In the genomic region with DNA sequence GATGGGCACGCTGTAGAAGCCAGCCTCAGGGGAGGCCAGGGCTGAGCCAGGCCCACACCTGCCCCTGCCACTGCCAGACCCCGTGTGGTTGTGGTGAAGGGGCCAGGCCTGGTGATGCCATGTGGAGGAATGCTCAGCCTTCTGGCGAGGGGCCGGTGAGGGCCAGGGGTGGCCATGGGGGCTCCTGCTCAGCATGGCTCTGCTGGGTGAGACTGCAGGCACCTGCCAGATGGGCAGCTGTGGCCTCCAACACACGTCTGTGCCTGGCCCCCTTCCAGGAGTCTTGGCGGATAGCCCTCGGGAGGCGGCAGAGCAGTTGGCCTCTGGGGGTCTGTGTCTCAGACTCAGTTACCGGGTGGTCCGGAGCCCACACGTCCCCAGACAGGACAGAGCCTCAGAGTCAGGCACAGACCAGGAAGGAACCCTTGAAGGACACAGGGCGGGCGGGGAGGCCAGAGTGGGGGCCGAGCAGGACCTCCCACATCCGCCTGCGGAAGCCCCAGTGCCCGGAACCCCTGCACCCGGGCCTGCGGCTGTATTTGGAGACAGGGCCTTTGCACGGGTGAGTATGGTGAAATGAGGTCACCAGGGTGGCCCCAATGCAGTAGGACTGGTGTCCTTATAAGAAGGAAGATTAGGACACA, we compare ENCODE assay signal across 1 cellular context.
TF ChIP-seq lines count a peak whose summit lies in the region.

No MANE protein-coding gene starts in this region.

TF ChIP-seq in IMR-90, 13 proteins besides CTCF, POLR2A, EP300 and RAD21 (continued from another document):
- TF ChIP-seq, protein P1, sequence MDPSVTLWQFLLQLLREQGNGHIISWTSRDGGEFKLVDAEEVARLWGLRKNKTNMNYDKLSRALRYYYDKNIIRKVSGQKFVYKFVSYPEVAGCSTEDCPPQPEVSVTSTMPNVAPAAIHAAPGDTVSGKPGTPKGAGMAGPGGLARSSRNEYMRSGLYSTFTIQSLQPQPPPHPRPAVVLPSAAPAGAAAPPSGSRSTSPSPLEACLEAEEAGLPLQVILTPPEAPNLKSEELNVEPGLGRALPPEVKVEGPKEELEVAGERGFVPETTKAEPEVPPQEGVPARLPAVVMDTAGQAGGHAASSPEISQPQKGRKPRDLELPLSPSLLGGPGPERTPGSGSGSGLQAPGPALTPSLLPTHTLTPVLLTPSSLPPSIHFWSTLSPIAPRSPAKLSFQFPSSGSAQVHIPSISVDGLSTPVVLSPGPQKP (IDR thresholded peaks at IDR 0.05; ENCODE audit: borderline replicate concordance, low read depth, low read length): no peak
